Comparison of ENCODE assay signal across 8 cellular contexts in genomic region chr2:58045580-58046334, GRCh38. TPM values are rescaled to one million over a fixed set of nuclear protein-coding genes. Genes with fewer than 3 reads are reported as not detected.
DNase-seq lines count a peak whose midpoint lies in the region; ATAC-seq and TF ChIP-seq lines count a peak whose summit lies in the region.

No MANE protein-coding gene starts in this region.

- no peaks in the 10 kb centered on the region for H4K20me1 ChIP-seq in SK-N-SH (ENCODE audit: insufficient read depth)

- H3F3A ChIP-seq in SK-N-SH (replicated peaks; ENCODE audit: insufficient read depth): peaks cover 18% of the 10 kb centered on the region

- no peaks in the 10 kb centered on the region for H3K9me2 ChIP-seq in SK-N-SH

- no peak for DNase-seq in AG10803 (ENCODE audit: low read depth)
- peak; percentile 16 for DNase-seq in NB4 (ENCODE audit: low read depth)
- no peak for DNase-seq in naive thymus-derived CD4-positive, alpha-beta T cell
- no peak for DNase-seq in SK-N-SH
- no peak for DNase-seq in stimulated activated CD4-positive, alpha-beta T cell treated with anti-CD3 and anti-CD28 coated beads, Interleukin-15, amount 100 ng/mL, for 24 hours

- no peak for TF ChIP-seq RAD21 in SK-N-SH (IDR thresholded peaks at IDR 0.05; ENCODE audit: low read length)

- H3K4me3 ChIP-seq in AG10803 (ENCODE audit: low read length) (peak overlapping the region; percentile 72), NB4 (ENCODE audit: low read depth, low read length) (peak overlapping the region; percentile 85), SK-N-SH (ENCODE audit: low read depth in 2 of 2, low read length in 1 of 2) (no peak overlapping the region)
- H3K4me3 ChIP-seq in naive thymus-derived CD4-positive, alpha-beta T cell (ENCODE audit: low read length): peak overlapping the region; percentile 67

- no peak overlapping the region for H2AFZ ChIP-seq in SK-N-SH (ENCODE audit: low read depth)

- no peak for TF ChIP-seq POLR2A in NB4 (IDR thresholded peaks at IDR 0.05; ENCODE audit: extremely low read depth, insufficient read length)

- peak overlapping the region; percentile 84 for H3K27ac ChIP-seq in naive thymus-derived CD4-positive, alpha-beta T cell (ENCODE audit: low read depth, low read length)
- H3K27ac ChIP-seq in SK-N-SH (ENCODE audit: low read depth in 2 of 2, low read length in 1 of 2): no peak overlapping the region

- ATAC-seq in naive thymus-derived CD4-positive, alpha-beta T cell: no peak
- ATAC-seq in HG03571 (IDR thresholded peaks at IDR 0.05; ENCODE audit: unreplicated experiment): no peak
- no peak for ATAC-seq in HG03045 (IDR thresholded peaks at IDR 0.05; ENCODE audit: unreplicated experiment)

- H3K4me1 Mint-ChIP-seq in dendritic cell treated with granulocyte-macrophage colony-stimulating factor and Interleukin-4, amounts not matched to agents 40 ng/mL and 50 ng/mL, for 4 days (ENCODE audit: low read depth): peaks cover 28% of the 10 kb centered on the region
- H3K4me1 Mint-ChIP-seq in naive thymus-derived CD4-positive, alpha-beta T cell: peaks cover 25 to 55% (median 48%) of the 10 kb centered on the region in 7 donors

- no peaks in the 10 kb centered on the region for H3K79me2 ChIP-seq in SK-N-SH (ENCODE audit: insufficient read depth)

- H3K36me3 Mint-ChIP-seq in dendritic cell treated with granulocyte-macrophage colony-stimulating factor and Interleukin-4, amounts not matched to agents 40 ng/mL and 50 ng/mL, for 4 days (ENCODE audit: low read depth): peaks cover 14% of the 10 kb centered on the region
- H3K36me3 Mint-ChIP-seq in naive thymus-derived CD4-positive, alpha-beta T cell: peaks cover 0 to 7% (median 0%) of the 10 kb centered on the region in 5 donors

- no peaks in the 10 kb centered on the region for H3K27me3 ChIP-seq in naive thymus-derived CD4-positive, alpha-beta T cell (ENCODE audit: control insufficient read depth in 2 of 2, insufficient read depth in 2 of 2, low read length in 2 of 2)
- H3K27me3 ChIP-seq in SK-N-SH (ENCODE audit: insufficient read depth): no peaks in the 10 kb centered on the region

- WGBS in SK-N-SH (ENCODE audit: low lambda C conversion rate): 80% methylated on average over 17 of the region's 17 CpGs

- H3K27ac Mint-ChIP-seq in dendritic cell treated with granulocyte-macrophage colony-stimulating factor and Interleukin-4, amounts not matched to agents 40 ng/mL and 50 ng/mL, for 4 days: peak overlapping the region; percentile 98
- H3K27ac Mint-ChIP-seq in naive thymus-derived CD4-positive, alpha-beta T cell: peak overlapping the region; percentile 91 to 97 (median 94)

- H3K9ac ChIP-seq in SK-N-SH: no peak overlapping the region

- no peak for TF ChIP-seq EP300 in SK-N-SH (IDR thresholded peaks at IDR 0.05; ENCODE audit: borderline replicate concordance in 1 of 2, low read depth in 1 of 2, low read length in 1 of 2)

- peaks cover 18 to 20% of the 10 kb centered on the region in 2 donors for H3K4me1 ChIP-seq in naive thymus-derived CD4-positive, alpha-beta T cell (ENCODE audit: control insufficient read depth in 2 of 2, insufficient read depth in 2 of 2, low read length in 2 of 2)
- H3K4me1 ChIP-seq in SK-N-SH (ENCODE audit: control insufficient read depth in 1 of 2, insufficient read depth in 2 of 2, low read depth in 1 of 2, low read length in 1 of 2): peaks cover 0 to 11% of the 10 kb centered on the region in 2 experiments; a peak in 1 of 4 replicates

- no peaks in the 10 kb centered on the region for H3K9me3 ChIP-seq in naive thymus-derived CD4-positive, alpha-beta T cell (ENCODE audit: control insufficient read depth in 2 of 3, low read length in 3 of 3)
- no peaks in the 10 kb centered on the region for H3K9me3 ChIP-seq in SK-N-SH

- H3K27me3 Mint-ChIP-seq in dendritic cell treated with granulocyte-macrophage colony-stimulating factor and Interleukin-4, amounts not matched to agents 40 ng/mL and 50 ng/mL, for 4 days: no peaks in the 10 kb centered on the region
- no peaks in the 10 kb centered on the region for H3K27me3 Mint-ChIP-seq in naive thymus-derived CD4-positive, alpha-beta T cell

- TF ChIP-seq CTCF in AG10803 (conservative IDR thresholded peaks at IDR 0.05; ENCODE audit: low read length) (no peak), NB4 (IDR thresholded peaks at IDR 0.05; ENCODE audit: low read depth, low read length) (no peak), SK-N-SH (IDR thresholded peaks at IDR 0.05) (no peak)

- H3K9me3 Mint-ChIP-seq in dendritic cell treated with granulocyte-macrophage colony-stimulating factor and Interleukin-4, amounts not matched to agents 40 ng/mL and 50 ng/mL, for 4 days: no peaks in the 10 kb centered on the region
- H3K9me3 Mint-ChIP-seq in naive thymus-derived CD4-positive, alpha-beta T cell: peaks cover 0 to 3% (median 0%) of the 10 kb centered on the region in 11 donors

- intact Hi-C loops in dendritic cell treated with granulocyte-macrophage colony-stimulating factor and Interleukin-4, amounts not matched to agents 40 ng/mL and 50 ng/mL, for 4 days (cut with micrococcal nuclease): loop anchor here (5.0 to 10.0 kb wide), 3 partner anchors 62 to 192 kb away; no protein-coding TSS in a partner anchor
- intact Hi-C loops in naive thymus-derived CD4-positive, alpha-beta T cell (cut with micrococcal nuclease): loop anchor here (1.0 to 5.0 kb wide), 5 partner anchors 19 to 1842 kb away; partner anchors contain the start of gene FANCL (in 2 of the 2)

- POLR2A ChIA-PET in naive thymus-derived CD4-positive, alpha-beta T cell (lab: Charles Lee): interaction anchor here (1.4 to 1.6 kb wide), 3 partner anchors 9 to 20 kb away, joined by 4 to 5 read pairs (median 5); no protein-coding TSS in a partner anchor
- POLR2A ChIA-PET in SK-N-SH (lab: Yijun Ruan, JAX): no interaction called here

- H3K4me3 Mint-ChIP-seq in dendritic cell treated with granulocyte-macrophage colony-stimulating factor and Interleukin-4, amounts not matched to agents 40 ng/mL and 50 ng/mL, for 4 days: peak overlapping the region; percentile 92
- peak overlapping the region; percentile 87 to 94 (median 92) for H3K4me3 Mint-ChIP-seq in naive thymus-derived CD4-positive, alpha-beta T cell

- H3K4me2 ChIP-seq in SK-N-SH: no peak overlapping the region

- CTCF ChIA-PET in naive thymus-derived CD4-positive, alpha-beta T cell (lab: Charles Lee): no interaction called here
- CTCF ChIA-PET in SK-N-SH (lab: Yijun Ruan, JAX): no interaction called here

- no peaks in the 10 kb centered on the region for H3K36me3 ChIP-seq in naive thymus-derived CD4-positive, alpha-beta T cell (ENCODE audit: control insufficient read depth in 2 of 3, insufficient read depth in 3 of 3, low read length in 3 of 3)
- H3K36me3 ChIP-seq in SK-N-SH (replicated peaks in 1 of 2; ENCODE audit: control insufficient read depth in 1 of 2, insufficient read depth in 2 of 2, low read length in 1 of 2): no peaks in the 10 kb centered on the region

TF ChIP-seq in SK-N-SH, 30 proteins besides CTCF, POLR2A, EP300 and RAD21:
- no peak for TF ChIP-seq TEAD4 (IDR thresholded peaks at IDR 0.05; ENCODE audit: borderline replicate concordance, insufficient read depth)
- TF ChIP-seq FOXJ3 (CRISPR knock-in tag; IDR thresholded peaks at IDR 0.05): no peak
- no peak for TF ChIP-seq POLR2AphosphoS5 (IDR thresholded peaks at IDR 0.05; ENCODE audit: low read depth, low read length)
- no peak for TF ChIP-seq USF2 (IDR thresholded peaks at IDR 0.05; ENCODE audit: borderline replicate concordance, low read depth, low read length)
- TF ChIP-seq TAF1 (IDR thresholded peaks at IDR 0.05; ENCODE audit: borderline replicate concordance, low read depth, low read length): no peak
- no peak for TF ChIP-seq MXI1 (IDR thresholded peaks at IDR 0.05; ENCODE audit: low read depth, low read length)
- no peak for TF ChIP-seq RFX5 (IDR thresholded peaks at IDR 0.05; ENCODE audit: low read length)
- TF ChIP-seq RCOR1 (IDR thresholded peaks at IDR 0.05; ENCODE audit: low read length): no peak
- no peak for TF ChIP-seq TCF12 (IDR thresholded peaks at IDR 0.05)
- TF ChIP-seq, protein P1, sequence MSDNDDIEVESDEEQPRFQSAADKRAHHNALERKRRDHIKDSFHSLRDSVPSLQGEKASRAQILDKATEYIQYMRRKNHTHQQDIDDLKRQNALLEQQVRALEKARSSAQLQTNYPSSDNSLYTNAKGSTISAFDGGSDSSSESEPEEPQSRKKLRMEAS (IDR thresholded peaks at IDR 0.05; ENCODE audit: low read depth): no peak
- TF ChIP-seq RXRA (IDR thresholded peaks at IDR 0.05; ENCODE audit: borderline replicate concordance, low read depth): no peak
- TF ChIP-seq SMC3 (IDR thresholded peaks at IDR 0.05; ENCODE audit: low read depth, low read length): no peak
- no peak for TF ChIP-seq ELF1 (IDR thresholded peaks at IDR 0.05)

RNA-seq across cellular contexts. Expression of gene VRK2, which starts 0.8 kb away (rescaled TPM):
- total RNA-seq in naive thymus-derived CD4-positive, alpha-beta T cell: 10 to 100 TPM; 13.1 to 24.5 (median 14.1) TPM
- 10 to 100 TPM; 15.2 to 18.1 TPM for polyA plus RNA-seq in naive thymus-derived CD4-positive, alpha-beta T cell
- polyA plus RNA-seq in SK-N-SH (2012; rRNA removed): not detected in 2 replicates
- 0.01 TPM in 1 of 2 replicates, not detected in the other for polyA plus RNA-seq in SK-N-SH (2012; cell fraction: cytosol; rRNA removed)
- not detected in 2 replicates for polyA plus RNA-seq in SK-N-SH (2012; cell fraction: nucleus; rRNA removed)

Comparison
In these comparisons a context has a peak if more than half of its experiments do, and no peak if none do; other contexts are left out.
1. H3K4me3 ChIP-seq: peak in AG10803 (single experiment), NB4 (single experiment) and naive thymus-derived CD4-positive, alpha-beta T cell (single experiment); none in SK-N-SH (0 of 2).
2. RNA of gene VRK2, which starts 0.8 kb away (polyA plus RNA-seq): 15.2 to 18.1 TPM in naive thymus-derived CD4-positive, alpha-beta T cell; 0.01 TPM in SK-N-SH; every median in the first group is over 10 times any median in the second.